Comparison of ENCODE assay signal across 18 cellular contexts in the genomic region with DNA sequence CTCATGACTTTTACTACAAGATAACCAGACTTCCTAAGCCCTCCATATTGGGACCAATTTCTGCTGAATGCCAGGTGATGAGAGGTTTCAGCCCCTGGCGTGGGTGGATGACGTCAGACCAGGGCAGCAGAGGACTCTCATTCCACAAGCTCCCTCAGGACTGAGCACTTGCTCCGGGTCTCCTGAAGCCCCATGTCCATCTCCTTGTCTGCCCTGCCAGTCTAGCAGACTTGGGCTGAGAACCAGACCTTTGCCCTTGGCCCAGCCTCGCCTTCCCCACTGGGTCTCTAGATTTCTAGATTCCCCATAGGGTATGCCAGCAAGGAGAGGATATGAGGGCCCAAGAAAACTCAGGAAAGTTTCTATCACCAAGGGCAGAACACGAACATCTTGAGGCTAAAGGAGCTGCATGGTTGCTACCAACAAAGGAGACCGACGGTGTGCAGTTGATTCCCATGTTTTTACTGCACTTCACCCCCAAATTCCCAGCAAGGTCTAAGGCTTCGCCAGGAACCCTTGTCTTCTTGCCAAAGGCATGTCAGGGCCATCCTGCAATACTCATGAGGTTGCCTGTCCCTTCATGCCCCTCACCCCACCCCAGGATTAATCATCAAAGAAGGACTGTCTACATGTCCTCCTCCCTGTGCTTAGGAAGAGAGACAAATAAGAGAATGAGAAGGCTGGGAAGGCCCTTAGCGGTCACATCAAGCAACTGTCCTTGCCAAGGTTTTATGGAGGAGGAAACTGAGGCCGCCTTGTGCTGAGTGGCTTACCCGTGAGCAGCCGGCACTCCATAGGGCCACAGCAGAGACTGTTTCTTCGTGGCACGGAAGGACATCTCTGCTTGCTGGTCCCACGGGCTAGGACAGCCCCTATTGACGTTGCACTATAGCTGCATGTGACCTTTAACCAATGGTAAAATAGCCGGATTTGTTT.
DNase-seq lines count a peak whose midpoint lies in the region; ATAC-seq and TF ChIP-seq lines count a peak whose summit lies in the region.
"Had no signal": no experiment of that assay in that cellular context is flagged by ENCODE, and none has a peak within 500 bp of the region (broad histone marks: within the 10 kb centered on the region; RNA-seq: fewer than 3 reads in every experiment).

No MANE protein-coding gene starts in this region.

- H3K27me3 ChIP-seq in neuronal stem cell (ENCODE audit: control insufficient read depth in 3 of 3, insufficient read depth in 3 of 3, low read depth in 1 of 3, low read length in 3 of 3) = no peaks in the 10 kb centered on the region
- no peaks in the 10 kb centered on the region for H3K27me3 ChIP-seq in smooth muscle cell (ENCODE audit: low read depth)

- H3K36me3 Mint-ChIP-seq in natural killer cell treated with Interleukin-12 subunit alpha and Interleukin-12 subunit beta and Interleukin-15 and Interleukin-18, amount 100 ng/mL, for 72 hours = no peaks in the 10 kb centered on the region
- no peaks in the 10 kb centered on the region for H3K36me3 Mint-ChIP-seq in natural killer cell
- no peaks in the 10 kb centered on the region for H3K36me3 Mint-ChIP-seq in dendritic cell treated with granulocyte-macrophage colony-stimulating factor and Interleukin-4, amounts not matched to agents 40 ng/mL and 50 ng/mL, for 4 days (ENCODE audit: low read depth)

- DNase-seq in natural killer cell treated with Interleukin-12 subunit alpha and Interleukin-12 subunit beta and Interleukin-15 and Interleukin-18, amount 100 ng/mL, for 72 hours (ENCODE audit: low spot score) = peak; percentile 20
- DNase-seq in natural killer cell (no peak), neuronal stem cell (ENCODE audit: low spot score) (no peak), smooth muscle cell (lab: John Stamatoyannopoulos, UW; ENCODE audit: unreplicated experiment) (no peak), NCI-H187 treated with DMSO at 0.1 percent for 48 hours (lab: John Stamatoyannopoulos, UW) (no peak), DMS 273 (lab: John Stamatoyannopoulos, UW; ENCODE audit: unreplicated experiment) (no peak), NCI-H1436 treated with DMSO at 0.1 percent for 48 hours (lab: John Stamatoyannopoulos, UW) (no peak)
- DNase-seq: COR-L47, MM.1S, NCI-H1105, NCI-H1930, NCI-H2171 treated with DMSO at 0.1 percent for 48 hours, NCI-H510A, SIG-M5 had no signal

- H2BK5ac ChIP-seq in neuronal stem cell (ENCODE audit: low read length) = no peak overlapping the region

- H2BK120ac ChIP-seq in neuronal stem cell (ENCODE audit: low read depth, low read length) = no peak overlapping the region

- WGBS in neuronal stem cell (ENCODE audit: extremely low coverage in 2 of 2, insufficient read length in 2 of 2, insufficient replicate concordance in 1 of 2), 2 donors = no CpG with 5 or more reads among the region's 17 CpGs
- 90% methylated on average over 17 of the region's 17 CpGs for WGBS in smooth muscle cell (ENCODE audit: low lambda C conversion rate)

- H3K23ac ChIP-seq in neuronal stem cell (ENCODE audit: low read depth, low read length, poor library complexity) = peak overlapping the region; percentile 25

- no peak for TF ChIP-seq CTCF in natural killer cell (IDR thresholded peaks at IDR 0.05)
- TF ChIP-seq CTCF in smooth muscle cell (IDR thresholded peaks at IDR 0.05; ENCODE audit: borderline replicate concordance, insufficient read depth, poor library complexity, severe bottlenecking) = no peak

- H3K14ac ChIP-seq in neuronal stem cell (ENCODE audit: low read length) = no peak overlapping the region

- peaks cover 0 to 5% of the 10 kb centered on the region in 2 donors for H3K4me1 Mint-ChIP-seq in natural killer cell treated with Interleukin-12 subunit alpha and Interleukin-12 subunit beta and Interleukin-15 and Interleukin-18, amount 100 ng/mL, for 72 hours (ENCODE audit: low read depth in 2 of 2)
- peaks cover 0 to 9% of the 10 kb centered on the region in 2 donors for H3K4me1 Mint-ChIP-seq in natural killer cell
- peaks cover 45% of the 10 kb centered on the region for H3K4me1 Mint-ChIP-seq in dendritic cell treated with granulocyte-macrophage colony-stimulating factor and Interleukin-4, amounts not matched to agents 40 ng/mL and 50 ng/mL, for 4 days (ENCODE audit: low read depth)

- H3K4me3 ChIP-seq in neuronal stem cell (ENCODE audit: low read length in 2 of 2) (no peak overlapping the region), smooth muscle cell (no peak overlapping the region)

- H3K4ac ChIP-seq in neuronal stem cell (ENCODE audit: low read length) = no peak overlapping the region

- H4K91ac ChIP-seq in neuronal stem cell (ENCODE audit: low read depth, low read length, poor library complexity) = no peak overlapping the region

- peaks cover 7 to 8% of the 10 kb centered on the region in 2 donors for H3K27me3 Mint-ChIP-seq in natural killer cell treated with Interleukin-12 subunit alpha and Interleukin-12 subunit beta and Interleukin-15 and Interleukin-18, amount 100 ng/mL, for 72 hours
- H3K27me3 Mint-ChIP-seq in natural killer cell (ENCODE audit: low read depth in 2 of 2) = no peaks in the 10 kb centered on the region
- H3K27me3 Mint-ChIP-seq in dendritic cell treated with granulocyte-macrophage colony-stimulating factor and Interleukin-4, amounts not matched to agents 40 ng/mL and 50 ng/mL, for 4 days = peaks cover 16% of the 10 kb centered on the region

- intact Hi-C loops in natural killer cell (cut with micrococcal nuclease) = no loop called here
- intact Hi-C loops in dendritic cell treated with granulocyte-macrophage colony-stimulating factor and Interleukin-4, amounts not matched to agents 40 ng/mL and 50 ng/mL, for 4 days (cut with micrococcal nuclease) = no loop called here

- no peak overlapping the region for H2AFZ ChIP-seq in neuronal stem cell (ENCODE audit: low read length)
- no peak overlapping the region for H2AFZ ChIP-seq in smooth muscle cell (ENCODE audit: low read depth)

- ATAC-seq in natural killer cell treated with Interleukin-12 subunit alpha and Interleukin-12 subunit beta and Interleukin-15 and Interleukin-18, amount 100 ng/mL, for 72 hours = no peak
- no peak for ATAC-seq in natural killer cell
- ATAC-seq: HCT116, Panc1 had no signal

- H3K36me3 ChIP-seq in neuronal stem cell (replicated peaks in 1 of 2; ENCODE audit: control insufficient read depth in 2 of 2, insufficient read depth in 2 of 2, low read length in 2 of 2) (no peaks in the 10 kb centered on the region), smooth muscle cell (ENCODE audit: low read depth) (no peaks in the 10 kb centered on the region)

- H3F3A ChIP-seq in smooth muscle cell (ENCODE audit: low read depth) = no peaks in the 10 kb centered on the region

- H3K9me3 ChIP-seq in neuronal stem cell (replicated peaks in 1 of 2; ENCODE audit: control insufficient read depth in 2 of 2, insufficient read depth in 1 of 2, low read depth in 1 of 2, low read length in 2 of 2) (peaks cover 0 to 2% of the 10 kb centered on the region in 2 donors), smooth muscle cell (replicated peaks; ENCODE audit: low read depth) (no peaks in the 10 kb centered on the region)

- no peaks in the 10 kb centered on the region for H4K20me1 ChIP-seq in smooth muscle cell (ENCODE audit: low read depth)

- no peak overlapping the region for H2BK12ac ChIP-seq in neuronal stem cell (ENCODE audit: low read length)

- peak overlapping the region; percentile 22 for H2AK5ac ChIP-seq in neuronal stem cell (ENCODE audit: low read depth, low read length)

- H3K27ac ChIP-seq in neuronal stem cell (replicated peaks; ENCODE audit: low read length) (no peak overlapping the region), smooth muscle cell (ENCODE audit: low read depth) (no peak overlapping the region)
- H3K27ac ChIP-seq: KMS-11 had no signal

- H3K27ac Mint-ChIP-seq in natural killer cell treated with Interleukin-12 subunit alpha and Interleukin-12 subunit beta and Interleukin-15 and Interleukin-18, amount 100 ng/mL, for 72 hours = peak overlapping the region in 1 of 2 donors; percentile 61
- no peak overlapping the region for H3K27ac Mint-ChIP-seq in natural killer cell
- peak overlapping the region; percentile 12 for H3K27ac Mint-ChIP-seq in dendritic cell treated with granulocyte-macrophage colony-stimulating factor and Interleukin-4, amounts not matched to agents 40 ng/mL and 50 ng/mL, for 4 days

- H3K4me1 ChIP-seq in neuronal stem cell (ENCODE audit: control insufficient read depth in 2 of 2, insufficient read depth in 1 of 2, low read depth in 1 of 2, low read length in 2 of 2) (peaks cover 0 to 12% of the 10 kb centered on the region in 2 donors), smooth muscle cell (ENCODE audit: low read depth) (peaks cover 21% of the 10 kb centered on the region)

- no peaks in the 10 kb centered on the region for H3K79me2 ChIP-seq in smooth muscle cell (ENCODE audit: low read depth)

- H3K4me2 ChIP-seq in neuronal stem cell (ENCODE audit: insufficient read depth, low read length, poor library complexity, severe bottlenecking) = no peak overlapping the region
- H3K4me2 ChIP-seq in smooth muscle cell = no peak overlapping the region
- H3K4me2 ChIP-seq: KMS-11 had no signal

- no peak overlapping the region for H3K4me3 Mint-ChIP-seq in natural killer cell treated with Interleukin-12 subunit alpha and Interleukin-12 subunit beta and Interleukin-15 and Interleukin-18, amount 100 ng/mL, for 72 hours
- H3K4me3 Mint-ChIP-seq in natural killer cell = no peak overlapping the region
- no peak overlapping the region for H3K4me3 Mint-ChIP-seq in dendritic cell treated with granulocyte-macrophage colony-stimulating factor and Interleukin-4, amounts not matched to agents 40 ng/mL and 50 ng/mL, for 4 days

- no peak overlapping the region for H3K18ac ChIP-seq in neuronal stem cell (ENCODE audit: low read length)

- H4K8ac ChIP-seq in neuronal stem cell (ENCODE audit: low read depth, low read length) = no peak overlapping the region

- no peaks in the 10 kb centered on the region for H3K9me3 Mint-ChIP-seq in natural killer cell treated with Interleukin-12 subunit alpha and Interleukin-12 subunit beta and Interleukin-15 and Interleukin-18, amount 100 ng/mL, for 72 hours
- no peaks in the 10 kb centered on the region for H3K9me3 Mint-ChIP-seq in natural killer cell
- H3K9me3 Mint-ChIP-seq in dendritic cell treated with granulocyte-macrophage colony-stimulating factor and Interleukin-4, amounts not matched to agents 40 ng/mL and 50 ng/mL, for 4 days = no peaks in the 10 kb centered on the region

- H2BK15ac ChIP-seq in neuronal stem cell (ENCODE audit: low read length) = no peak overlapping the region

- H3K79me1 ChIP-seq in neuronal stem cell (ENCODE audit: low read depth, low read length) = no peaks in the 10 kb centered on the region

- H3K9ac ChIP-seq in neuronal stem cell (ENCODE audit: low read depth, low read length, poor library complexity) (no peak overlapping the region), smooth muscle cell (ENCODE audit: low read depth) (no peak overlapping the region)
- H3K9ac ChIP-seq: KMS-11 had no signal
